Comparison of ENCODE assay signal across 10 cellular contexts in genomic region chr5:150448353-150448752, GRCh38. TPM values are rescaled to one million over a fixed set of nuclear protein-coding genes. Genes with fewer than 3 reads are reported as not detected.
DNase-seq lines count a peak whose midpoint lies in the region; TF ChIP-seq lines count a peak whose summit lies in the region.
"Had no signal": no experiment of that assay in that cellular context is flagged by ENCODE, and none has a peak within 500 bp of the region (broad histone marks: within the 10 kb centered on the region; RNA-seq: fewer than 3 reads in every experiment).

No MANE protein-coding gene starts in this region.

- H3K4me3 Mint-ChIP-seq in activated naive CD4-positive, alpha-beta T cell treated with anti-CD3 and anti-CD28 coated beads, Interleukin-2, amount 10 ng/mL, durations not matched to agents 7 days and 5 days: peak overlapping the region; percentile 95
- H3K4me3 Mint-ChIP-seq in type B pancreatic cell: peak overlapping the region; percentile 98

- peak overlapping the region; percentile 63 for H3K4me3 ChIP-seq in lower leg skin (ENCODE audit: low read depth, poor library complexity, severe bottlenecking)

- intact Hi-C loops in lower leg skin (cut with DNase I; ENCODE audit: low total_unique reads): no loop called here

- H3K9me3 Mint-ChIP-seq in activated naive CD4-positive, alpha-beta T cell treated with anti-CD3 and anti-CD28 coated beads, Interleukin-2, amount 10 ng/mL, durations not matched to agents 7 days and 5 days: peaks cover 1% of the 10 kb centered on the region
- no peaks in the 10 kb centered on the region for H3K9me3 Mint-ChIP-seq in type B pancreatic cell

- no peak for DNase-seq in activated naive CD4-positive, alpha-beta T cell treated with anti-CD3 and anti-CD28 coated beads, Interleukin-2, amount 10 ng/mL, durations not matched to agents 7 days and 5 days
- DNase-seq in activated naive CD4-positive, alpha-beta T cell treated with Interleukin-2 at 50 U/mL for 16 hours: no peak
- DNase-seq in amniotic epithelial cell (ENCODE audit: low read depth) (peak; percentile 27), lower leg skin (ENCODE audit: low spot score in 2 of 2) (no peak), type B pancreatic cell (ENCODE audit: extremely low spot score, unreplicated experiment) (no peak), NCI-H2107 (lab: John Stamatoyannopoulos, UW) (no peak), DMS 273 treated with DMSO at 0.1 percent for 48 hours (lab: John Stamatoyannopoulos, UW) (no peak), COLO668 (lab: John Stamatoyannopoulos, UW; ENCODE audit: unreplicated experiment) (no peak)
- DNase-seq: occipital lobe had no signal

- CTCF ChIA-PET in activated naive CD4-positive, alpha-beta T cell treated with anti-CD3 and anti-CD28 coated beads, Interleukin-2, amount 10 ng/mL, durations not matched to agents 7 days and 5 days (lab: Charles Lee): no interaction called here

- TF ChIP-seq POLR2A in lower leg skin (IDR thresholded peaks at IDR 0.05): no peak

- TF ChIP-seq CTCF in lower leg skin (IDR thresholded peaks at IDR 0.05) (no peak), type B pancreatic cell (conservative IDR thresholded peaks at IDR 0.05) (no peak)

- H3K4me1 Mint-ChIP-seq in activated naive CD4-positive, alpha-beta T cell treated with anti-CD3 and anti-CD28 coated beads, Interleukin-2, amount 10 ng/mL, durations not matched to agents 7 days and 5 days: peaks cover 35% of the 10 kb centered on the region
- peaks cover 23% of the 10 kb centered on the region for H3K4me1 Mint-ChIP-seq in type B pancreatic cell (ENCODE audit: unreplicated experiment)

- H3K27ac Mint-ChIP-seq in activated naive CD4-positive, alpha-beta T cell treated with anti-CD3 and anti-CD28 coated beads, Interleukin-2, amount 10 ng/mL, durations not matched to agents 7 days and 5 days: peak overlapping the region; percentile 99
- H3K27ac Mint-ChIP-seq in type B pancreatic cell: peak overlapping the region; percentile 99

- 11 to 22% methylated on average over 4 of the region's 4 CpGs for whole genome bisulfite sequencing in lower leg skin, 2 donors

- no peaks in the 10 kb centered on the region for H3K27me3 Mint-ChIP-seq in activated naive CD4-positive, alpha-beta T cell treated with anti-CD3 and anti-CD28 coated beads, Interleukin-2, amount 10 ng/mL, durations not matched to agents 7 days and 5 days
- H3K27me3 Mint-ChIP-seq in type B pancreatic cell: no peaks in the 10 kb centered on the region

- peaks cover 48% of the 10 kb centered on the region for H3K36me3 Mint-ChIP-seq in activated naive CD4-positive, alpha-beta T cell treated with anti-CD3 and anti-CD28 coated beads, Interleukin-2, amount 10 ng/mL, durations not matched to agents 7 days and 5 days
- H3K36me3 Mint-ChIP-seq in type B pancreatic cell: peaks cover 45% of the 10 kb centered on the region

RNA-seq across cellular contexts. Expression of gene RPS14, which starts 1.2 kb away (rescaled TPM):
- total RNA-seq in lower leg skin (1,000 to 10,000 TPM; 2,497 to 4,490 (median 3,854) TPM), type B pancreatic cell (ENCODE audit: low replicate concordance) (2,469 and 2,543 TPM in 2 replicates)

RNA-seq across cellular contexts. Expression of gene CD74, which starts 35.6 kb away (rescaled TPM):
- total RNA-seq in lower leg skin (100 to 1,000 TPM; 500 to 762 (median 613) TPM), type B pancreatic cell (ENCODE audit: low replicate concordance) (24.9 and 37.2 TPM in 2 replicates)
- total RNA-seq: NCI-H460 had no signal

RNA-seq across cellular contexts. Expression of gene NDST1, which starts 59.6 kb away (rescaled TPM):
- total RNA-seq in lower leg skin: 100 to 1,000 TPM in 3 of 4 donors, 10 to 100 TPM in 1; 62.9 to 127 (median 115) TPM
- total RNA-seq in type B pancreatic cell (ENCODE audit: low replicate concordance): 96.5 and 101 TPM in 2 replicates

Comparison
In these comparisons a context has a peak if more than half of its experiments do, and no peak if none do; other contexts are left out.
1. RNA of gene CD74, which starts 35.6 kb away (total RNA-seq): 500 to 762 TPM in lower leg skin; 24.9 to 37.2 TPM in type B pancreatic cell; every median in the first group is over 10 times any median in the second.